In genomic region chr2:9630750-9631483, GRCh38 we compare ENCODE assay signal across 8 cellular contexts. TPM values are rescaled to one million over a fixed set of nuclear protein-coding genes. Genes with fewer than 3 reads are reported as not detected.
A peak's percentile ranks its signal among the peaks of the same experiment; 100 is the strongest.
DNase-seq lines count a peak whose midpoint lies in the region; ATAC-seq and TF ChIP-seq lines count a peak whose summit lies in the region.

YWHAQ (minus strand) TSS chr2:9630997; CDS start chr2:9630452, 545 bp downstream.

- ATAC-seq in GM21825 (IDR thresholded peaks at IDR 0.05; ENCODE audit: unreplicated experiment): peak; percentile 90

- DNase-seq in DMS79 treated with DMSO at 0.1 percent for 48 hours (lab: John Stamatoyannopoulos, UW) (peak; percentile 98), Karpas-422 (peak; percentile 100), RKO (ENCODE audit: low spot score) (peak; percentile 98), activated T-helper 1 cell treated with Interleukin-2 at 50 U/mL for 16 hours (ENCODE audit: low read depth) (peak; percentile 94), esophagus squamous epithelium (lab: John Stamatoyannopoulos, UW) (peak; percentile 95), myocyte (ENCODE audit: low read depth) (peak; percentile 100)
- DNase-seq in stimulated activated CD8-positive, alpha-beta memory T cell treated with anti-CD3 and anti-CD28 coated beads, Interleukin-7, amount 100 ng/mL, for 48 hours (ENCODE audit: extremely low read depth in 1 of 2, low read depth in 1 of 2): peak; percentile 98

- peaks cover 31% of the 10 kb centered on the region for H3K36me3 ChIP-seq in Karpas-422 (ENCODE audit: insufficient read depth, low read length)
- peaks cover 0 to 23% (median 0%) of the 10 kb centered on the region in 3 donors for H3K36me3 ChIP-seq in esophagus squamous epithelium

- peak within 1 kb of the TSS; percentile 59 for H3K27ac ChIP-seq in Karpas-422 (ENCODE audit: low read length)
- H3K27ac ChIP-seq in esophagus squamous epithelium: peak within 1 kb of the TSS; percentile 97 to 99 (median 97)

- TF ChIP-seq POLR2A in esophagus squamous epithelium (IDR thresholded peaks at IDR 0.05): peak in 3 of 4 donors; percentile 92 to 94 (median 92)

- H3K27me3 ChIP-seq in Karpas-422 (ENCODE audit: low read length) (no peaks in the 10 kb centered on the region), esophagus squamous epithelium (no peaks in the 10 kb centered on the region)

- H3K79me2 ChIP-seq in Karpas-422 (ENCODE audit: low read length): peaks cover 45% of the 10 kb centered on the region

- intact Hi-C loops in esophagus squamous epithelium (cut with DNase I): no loop called here

- H3K9me2 ChIP-seq in Karpas-422 (replicated peaks; ENCODE audit: insufficient read depth, low read length): no peaks in the 10 kb centered on the region

- peak within 1 kb of the TSS; percentile 79 for H3K4me3 ChIP-seq in Karpas-422 (ENCODE audit: low read length)
- H3K4me3 ChIP-seq in esophagus squamous epithelium: peak within 1 kb of the TSS; percentile 70 to 96 (median 88)

- WGBS in esophagus squamous epithelium, 2 donors: 0 to 3% methylated on average over 8 to 14 of the region's 81 CpGs

- H3K4me1 ChIP-seq in Karpas-422 (ENCODE audit: low read length) (peaks cover 32% of the 10 kb centered on the region), esophagus squamous epithelium (peaks cover 3 to 54% (median 30%) of the 10 kb centered on the region in 3 donors)

- H3K4me2 ChIP-seq in Karpas-422 (ENCODE audit: low read depth, low read length, poor library complexity, severe bottlenecking): peak within 1 kb of the TSS; percentile 78

- peak within 1 kb of the TSS; percentile 86 for H3K9ac ChIP-seq in Karpas-422 (ENCODE audit: low read length)

- H3K9me3 ChIP-seq in Karpas-422 (ENCODE audit: low read length) (no peaks in the 10 kb centered on the region), esophagus squamous epithelium (no peaks in the 10 kb centered on the region)

- peak within 1 kb of the TSS; percentile 88 for H2AFZ ChIP-seq in Karpas-422 (ENCODE audit: low read length)

- H4K20me1 ChIP-seq in Karpas-422 (ENCODE audit: insufficient read depth, low read depth, low read length): peaks cover 26% of the 10 kb centered on the region; the same call in 1 of the 2 replicates

- no peak for TF ChIP-seq CTCF in esophagus squamous epithelium (IDR thresholded peaks at IDR 0.05)

RNA-seq across cellular contexts. Expression of gene YWHAQ, which starts in this region (rescaled TPM):
- 112 and 189 TPM in 2 replicates for total RNA-seq in Karpas-422 (2014; rRNA removed; shearing (Covaris generic); ENCODE audit: low replicate concordance)
- total RNA-seq in esophagus squamous epithelium (100 to 1,000 TPM; 141 to 442 (median 227) TPM), myocyte (194 and 222 TPM in 2 replicates)
- polyA plus RNA-seq in myocyte (2012): 199 TPM

Comparison
In these comparisons a context has a peak if more than half of its experiments do, and no peak if none do; other contexts are left out.
1. Peak in every context shown above with its lines: DNase-seq, ATAC-seq, H3K4me3 ChIP-seq and H3K27ac ChIP-seq.